In the genomic region with DNA sequence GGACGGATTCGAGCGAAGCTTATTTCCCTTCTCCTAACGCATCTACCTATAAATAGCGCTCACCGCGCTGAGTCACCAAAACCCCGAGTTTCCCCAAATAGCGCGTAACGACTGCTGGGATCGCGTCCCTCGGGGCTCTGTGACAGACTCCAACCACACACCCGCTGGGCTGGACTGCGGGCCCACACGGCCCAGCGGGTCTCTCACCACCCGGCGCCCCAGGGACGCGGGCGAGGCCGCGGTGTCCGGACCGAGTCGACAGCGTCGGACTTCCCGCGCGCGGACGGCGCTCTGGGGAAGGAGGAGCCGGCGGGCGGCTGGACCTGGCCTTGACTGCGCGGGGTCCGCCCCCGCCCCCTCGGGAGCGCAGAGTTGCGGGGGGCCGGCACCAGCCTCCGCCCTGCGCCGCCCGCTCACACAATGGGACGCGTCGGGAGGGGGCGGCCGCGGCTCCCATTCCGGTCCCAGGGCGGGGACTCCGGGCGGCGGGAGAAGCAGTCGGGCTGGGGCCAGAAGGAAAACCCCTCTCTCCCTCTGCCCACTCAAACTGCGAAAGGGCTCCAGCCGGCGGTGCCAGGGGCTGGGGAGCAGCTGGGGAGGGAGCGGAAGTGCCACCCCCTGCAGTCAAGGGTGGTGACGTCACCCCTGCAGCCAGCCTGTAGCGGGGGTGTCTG, we compare ENCODE assay signal across 8 cellular contexts.
DNase-seq lines count a peak whose midpoint lies in the region; ATAC-seq and TF ChIP-seq lines count a peak whose summit lies in the region.

No MANE protein-coding gene starts in this region.

- H3K4me1 Mint-ChIP-seq in nephron progenitor cell = peaks cover 53% of the 10 kb centered on the region

- peaks cover 14% of the 10 kb centered on the region for H3K36me3 Mint-ChIP-seq in nephron progenitor cell (ENCODE audit: low read depth)

- DNase-seq in DMS79 (lab: John Stamatoyannopoulos, UW) (peak; percentile 79), RPMI7951 (ENCODE audit: low read depth) (peak; percentile 96), fibroblast of pulmonary artery (ENCODE audit: low read depth) (peak; percentile 97), nephron progenitor cell (peak; percentile 88), superior temporal gyrus (ENCODE audit: extremely low spot score) (peak; percentile 92)
- DNase-seq in Jurkat, Clone E6-1 (ENCODE audit: low read depth, low spot score) = peak; percentile 40
- DNase-seq in activated effector memory CD4-positive, alpha-beta T cell treated with Interleukin-2 at 50 U/mL for 16 hours = peak; percentile 61

- no peaks in the 10 kb centered on the region for H3K9me3 Mint-ChIP-seq in nephron progenitor cell

- ATAC-seq in GM21619 (IDR thresholded peaks at IDR 0.05; ENCODE audit: unreplicated experiment) = peak; percentile 60

- no peak for TF ChIP-seq CTCF in fibroblast of pulmonary artery (IDR thresholded peaks at IDR 0.05; ENCODE audit: low read length, missing control alignments)
- no peak for TF ChIP-seq CTCF in nephron progenitor cell (IDR thresholded peaks at IDR 0.05)

- peaks cover 59% of the 10 kb centered on the region for H3K27me3 Mint-ChIP-seq in nephron progenitor cell (ENCODE audit: low read depth, poor library complexity)

- H3K27ac Mint-ChIP-seq in nephron progenitor cell = peak overlapping the region; percentile 45

- H3K4me3 ChIP-seq in Jurkat, Clone E6-1 (ENCODE audit: low read length) = peak overlapping the region; percentile 83
- peak overlapping the region; percentile 64 for H3K4me3 ChIP-seq in fibroblast of pulmonary artery (replicated peaks; ENCODE audit: low read depth, low read length)

- H3K4me3 Mint-ChIP-seq in nephron progenitor cell = peak overlapping the region; percentile 82

Comparison
In these comparisons a context has a peak if more than half of its experiments do, and no peak if none do; other contexts are left out.
1. Peak in every context shown above with its lines: DNase-seq, ATAC-seq and H3K4me3 ChIP-seq.
2. DNase-seq: peak in every context shown above with its lines; median percentile 97 in fibroblast of pulmonary artery; 96 in RPMI7951; 92 in superior temporal gyrus; 88 in nephron progenitor cell; 79 in DMS79; 61 in activated effector memory CD4-positive, alpha-beta T cell treated with Interleukin-2 at 50 U/mL for 16 hours; 40 in Jurkat, Clone E6-1.